ENCODE assay signal across 37 cellular contexts in genomic region chr16:24887472-24887871, GRCh38. TPM values are rescaled to one million over a fixed set of nuclear protein-coding genes. Genes with fewer than 3 reads are reported as not detected.
"Had no signal": no experiment of that assay in that cellular context is flagged by ENCODE, and none has a peak within 500 bp of the region (broad histone marks: within the 10 kb centered on the region; RNA-seq: fewer than 3 reads in every experiment).

No MANE protein-coding gene starts in this region.

- H3K4me1 ChIP-seq: adrenal gland, ascending aorta, body of pancreas, breast epithelium had no signal

- ATAC-seq: activated naive CD4-positive, alpha-beta T cell treated with anti-CD3 and anti-CD28 coated beads, Interleukin-2, amount 50 U/mL, for 72 hours; activated naive CD8-positive, alpha-beta T cell treated with anti-CD3 and anti-CD28 coated beads, Interleukin-2, amount 50 U/mL, for 24 hours; activated T-cell treated with anti-CD3 and anti-CD28 coated beads, Interleukin-2, amount 50 U/mL, for 4 hours; activated T-cell treated with anti-CD3 and anti-CD28 coated beads, Interleukin-2, amount 50 U/mL, for 72 hours; activated T-helper 17 cell treated with anti-CD3 and anti-CD28 coated beads, Interleukin-2, amount 50 U/mL, for 72 hours; body of pancreas had no signal

- H3K36me3 ChIP-seq: adrenal gland, ascending aorta, brain microvascular endothelial cell, breast epithelium, cardiac muscle cell had no signal

- DNase-seq: activated effector memory CD4-positive, alpha-beta T cell treated with anti-CD3 and anti-CD28 coated beads, Interleukin-2, amount 50 U/mL, for 16 hours; activated effector memory CD4-positive, alpha-beta T cell treated with Interleukin-2 at 50 U/mL for 16 hours; activated gamma-delta T cell; activated gamma-delta T cell treated with Interleukin-2 at 50 U/mL for 16 hours; activated naive CD4-positive, alpha-beta T cell; activated naive CD4-positive, alpha-beta T cell treated with anti-CD3 and anti-CD28 coated beads for 36 hours; activated naive CD4-positive, alpha-beta T cell treated with anti-CD3 and anti-CD28 coated beads, Interleukin-2, amount 10 ng/mL, durations not matched to agents 7 days and 5 days; activated naive CD4-positive, alpha-beta T cell treated with anti-CD3 and anti-CD28 coated beads, Interleukin-2, amount 50 U/mL, for 16 hours; activated naive CD4-positive, alpha-beta T cell treated with Interleukin-2 at 50 U/mL for 16 hours; activated naive CD8-positive, alpha-beta T cell treated with anti-CD3 and anti-CD28 coated beads for 36 hours; activated naive CD8-positive, alpha-beta T cell treated with anti-CD3 and anti-CD28 coated beads, Interleukin-2, amount 10 ng/mL, durations not matched to agents 7 days and 5 days; activated naive CD8-positive, alpha-beta T cell treated with anti-CD3 and anti-CD28 coated beads, Interleukin-2, amount 50 U/mL, for 24 hours; activated T-cell treated with anti-CD3 and anti-CD28 coated beads, Interleukin-2, amount 50 U/mL, for 24 hours; activated T-cell treated with anti-CD3 and anti-CD28 coated beads, Interleukin-2, amount 50 U/mL, for 4 hours; activated T-cell treated with anti-CD3 and anti-CD28 coated beads, Interleukin-2, amount 50 U/mL, for 48 hours; activated T-cell treated with anti-CD3 and anti-CD28 coated beads, Interleukin-2, amount 50 U/mL, for 72 hours; adrenal gland; amniotic stem cell; amygdala; anterior cingulate cortex; aorta; body of pancreas; brain microvascular endothelial cell; caudate nucleus; central memory CD4-positive, alpha-beta T cell; cerebellar nuclear complex had no signal

- H3K27ac ChIP-seq: adrenal gland, ascending aorta, body of pancreas, brain microvascular endothelial cell, breast epithelium, cardiac muscle cell had no signal

- H3K27me3 ChIP-seq: adrenal gland, ascending aorta, body of pancreas, brain microvascular endothelial cell, breast epithelium, cardiac muscle cell had no signal

- FAIRE-seq: astrocyte, bronchial epithelial cell had no signal

- H3K4me3 ChIP-seq: adrenal gland, ascending aorta, body of pancreas, breast epithelium, cardiac muscle cell had no signal

- H3K9me3 ChIP-seq: adrenal gland, body of pancreas had no signal

RNA-seq across cellular contexts. Expression of gene SLC5A11, which starts 41.7 kb away (rescaled TPM):
- total RNA-seq: activated naive CD4-positive, alpha-beta T cell treated with anti-CD3 and anti-CD28 coated beads for 36 hours; activated naive CD4-positive, alpha-beta T cell treated with anti-CD3 and anti-CD28 coated beads, Interleukin-2, amount 50 U/mL, for 72 hours; activated T-helper 17 cell treated with anti-CD3 and anti-CD28 coated beads, Interleukin-2, amount 50 U/mL, for 72 hours; activated T-helper 2 cell treated with anti-CD3 and anti-CD28 coated beads, Interferon-gamma antibody, Interleukin-2, Interleukin-4, amounts not matched to agents 10 μg/mL and 5 μg/mL and 100 μg/mL, durations not matched to agents 14 hours and 24 hours and 36 hours; aorta; ascending aorta; astrocyte; body of pancreas; bronchial epithelial cell; cardiac muscle cell; cardiac septum; cerebellum; chondrocyte had no signal
- polyA plus RNA-seq: cardiac muscle cell had no signal
